ENCODE assay signal across 2 cellular contexts in the genomic region with DNA sequence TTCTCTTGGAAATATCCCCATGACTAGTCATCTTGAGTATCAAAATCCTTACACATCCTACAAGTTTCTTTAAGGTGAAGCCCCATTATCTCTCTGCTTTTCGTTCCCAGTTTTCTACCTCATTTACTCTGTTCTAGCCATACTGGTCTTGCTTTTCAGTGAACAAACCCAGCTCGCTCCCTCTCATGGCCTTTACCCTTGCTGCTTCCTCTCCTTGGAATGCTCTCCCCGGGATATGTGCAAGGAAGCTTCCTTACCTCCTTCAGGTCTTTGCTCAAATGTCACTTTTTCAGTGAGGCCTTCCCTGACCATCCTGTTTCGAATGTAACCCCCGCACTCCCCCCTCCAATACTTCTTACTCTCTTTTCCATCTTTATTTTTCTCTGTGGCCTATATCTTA.
TF ChIP-seq lines count a peak whose summit lies in the region.

No MANE protein-coding gene starts in this region.

TF ChIP-seq in GM23338, 12 proteins besides CTCF, POLR2A, EP300 and RAD21 (continues in another document):
- TF ChIP-seq STAT1 (IDR thresholded peaks at IDR 0.05; ENCODE audit: unreplicated experiment) (no peak), POLR2AphosphoS5 (IDR thresholded peaks at IDR 0.05; ENCODE audit: low read depth) (no peak), CREB1 (CRISPR knock-in tag; IDR thresholded peaks at IDR 0.05; ENCODE audit: low read depth) (no peak), ETS1 (IDR thresholded peaks at IDR 0.05) (no peak), JUNB (IDR thresholded peaks at IDR 0.05; ENCODE audit: unreplicated experiment) (no peak), EZH2phosphoT487 (IDR thresholded peaks at IDR 0.05; ENCODE audit: unreplicated experiment) (no peak), NANOG (IDR thresholded peaks at IDR 0.05; ENCODE audit: borderline replicate concordance) (no peak), ZNF114 (CRISPR knock-in tag; IDR thresholded peaks at IDR 0.05) (no peak)
- TF ChIP-seq, protein P1, sequence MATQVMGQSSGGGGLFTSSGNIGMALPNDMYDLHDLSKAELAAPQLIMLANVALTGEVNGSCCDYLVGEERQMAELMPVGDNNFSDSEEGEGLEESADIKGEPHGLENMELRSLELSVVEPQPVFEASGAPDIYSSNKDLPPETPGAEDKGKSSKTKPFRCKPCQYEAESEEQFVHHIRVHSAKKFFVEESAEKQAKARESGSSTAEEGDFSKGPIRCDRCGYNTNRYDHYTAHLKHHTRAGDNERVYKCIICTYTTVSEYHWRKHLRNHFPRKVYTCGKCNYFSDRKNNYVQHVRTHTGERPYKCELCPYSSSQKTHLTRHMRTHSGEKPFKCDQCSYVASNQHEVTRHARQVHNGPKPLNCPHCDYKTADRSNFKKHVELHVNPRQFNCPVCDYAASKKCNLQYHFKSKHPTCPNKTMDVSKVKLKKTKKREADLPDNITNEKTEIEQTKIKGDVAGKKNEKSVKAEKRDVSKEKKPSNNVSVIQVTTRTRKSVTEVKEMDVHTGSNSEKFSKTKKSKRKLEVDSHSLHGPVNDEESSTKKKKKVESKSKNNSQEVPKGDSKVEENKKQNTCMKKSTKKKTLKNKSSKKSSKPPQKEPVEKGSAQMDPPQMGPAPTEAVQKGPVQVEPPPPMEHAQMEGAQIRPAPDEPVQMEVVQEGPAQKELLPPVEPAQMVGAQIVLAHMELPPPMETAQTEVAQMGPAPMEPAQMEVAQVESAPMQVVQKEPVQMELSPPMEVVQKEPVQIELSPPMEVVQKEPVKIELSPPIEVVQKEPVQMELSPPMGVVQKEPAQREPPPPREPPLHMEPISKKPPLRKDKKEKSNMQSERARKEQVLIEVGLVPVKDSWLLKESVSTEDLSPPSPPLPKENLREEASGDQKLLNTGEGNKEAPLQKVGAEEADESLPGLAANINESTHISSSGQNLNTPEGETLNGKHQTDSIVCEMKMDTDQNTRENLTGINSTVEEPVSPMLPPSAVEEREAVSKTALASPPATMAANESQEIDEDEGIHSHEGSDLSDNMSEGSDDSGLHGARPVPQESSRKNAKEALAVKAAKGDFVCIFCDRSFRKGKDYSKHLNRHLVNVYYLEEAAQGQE (IDR thresholded peaks at IDR 0.05; ENCODE audit: unreplicated experiment), result no peak
- TF ChIP-seq, protein P2, sequence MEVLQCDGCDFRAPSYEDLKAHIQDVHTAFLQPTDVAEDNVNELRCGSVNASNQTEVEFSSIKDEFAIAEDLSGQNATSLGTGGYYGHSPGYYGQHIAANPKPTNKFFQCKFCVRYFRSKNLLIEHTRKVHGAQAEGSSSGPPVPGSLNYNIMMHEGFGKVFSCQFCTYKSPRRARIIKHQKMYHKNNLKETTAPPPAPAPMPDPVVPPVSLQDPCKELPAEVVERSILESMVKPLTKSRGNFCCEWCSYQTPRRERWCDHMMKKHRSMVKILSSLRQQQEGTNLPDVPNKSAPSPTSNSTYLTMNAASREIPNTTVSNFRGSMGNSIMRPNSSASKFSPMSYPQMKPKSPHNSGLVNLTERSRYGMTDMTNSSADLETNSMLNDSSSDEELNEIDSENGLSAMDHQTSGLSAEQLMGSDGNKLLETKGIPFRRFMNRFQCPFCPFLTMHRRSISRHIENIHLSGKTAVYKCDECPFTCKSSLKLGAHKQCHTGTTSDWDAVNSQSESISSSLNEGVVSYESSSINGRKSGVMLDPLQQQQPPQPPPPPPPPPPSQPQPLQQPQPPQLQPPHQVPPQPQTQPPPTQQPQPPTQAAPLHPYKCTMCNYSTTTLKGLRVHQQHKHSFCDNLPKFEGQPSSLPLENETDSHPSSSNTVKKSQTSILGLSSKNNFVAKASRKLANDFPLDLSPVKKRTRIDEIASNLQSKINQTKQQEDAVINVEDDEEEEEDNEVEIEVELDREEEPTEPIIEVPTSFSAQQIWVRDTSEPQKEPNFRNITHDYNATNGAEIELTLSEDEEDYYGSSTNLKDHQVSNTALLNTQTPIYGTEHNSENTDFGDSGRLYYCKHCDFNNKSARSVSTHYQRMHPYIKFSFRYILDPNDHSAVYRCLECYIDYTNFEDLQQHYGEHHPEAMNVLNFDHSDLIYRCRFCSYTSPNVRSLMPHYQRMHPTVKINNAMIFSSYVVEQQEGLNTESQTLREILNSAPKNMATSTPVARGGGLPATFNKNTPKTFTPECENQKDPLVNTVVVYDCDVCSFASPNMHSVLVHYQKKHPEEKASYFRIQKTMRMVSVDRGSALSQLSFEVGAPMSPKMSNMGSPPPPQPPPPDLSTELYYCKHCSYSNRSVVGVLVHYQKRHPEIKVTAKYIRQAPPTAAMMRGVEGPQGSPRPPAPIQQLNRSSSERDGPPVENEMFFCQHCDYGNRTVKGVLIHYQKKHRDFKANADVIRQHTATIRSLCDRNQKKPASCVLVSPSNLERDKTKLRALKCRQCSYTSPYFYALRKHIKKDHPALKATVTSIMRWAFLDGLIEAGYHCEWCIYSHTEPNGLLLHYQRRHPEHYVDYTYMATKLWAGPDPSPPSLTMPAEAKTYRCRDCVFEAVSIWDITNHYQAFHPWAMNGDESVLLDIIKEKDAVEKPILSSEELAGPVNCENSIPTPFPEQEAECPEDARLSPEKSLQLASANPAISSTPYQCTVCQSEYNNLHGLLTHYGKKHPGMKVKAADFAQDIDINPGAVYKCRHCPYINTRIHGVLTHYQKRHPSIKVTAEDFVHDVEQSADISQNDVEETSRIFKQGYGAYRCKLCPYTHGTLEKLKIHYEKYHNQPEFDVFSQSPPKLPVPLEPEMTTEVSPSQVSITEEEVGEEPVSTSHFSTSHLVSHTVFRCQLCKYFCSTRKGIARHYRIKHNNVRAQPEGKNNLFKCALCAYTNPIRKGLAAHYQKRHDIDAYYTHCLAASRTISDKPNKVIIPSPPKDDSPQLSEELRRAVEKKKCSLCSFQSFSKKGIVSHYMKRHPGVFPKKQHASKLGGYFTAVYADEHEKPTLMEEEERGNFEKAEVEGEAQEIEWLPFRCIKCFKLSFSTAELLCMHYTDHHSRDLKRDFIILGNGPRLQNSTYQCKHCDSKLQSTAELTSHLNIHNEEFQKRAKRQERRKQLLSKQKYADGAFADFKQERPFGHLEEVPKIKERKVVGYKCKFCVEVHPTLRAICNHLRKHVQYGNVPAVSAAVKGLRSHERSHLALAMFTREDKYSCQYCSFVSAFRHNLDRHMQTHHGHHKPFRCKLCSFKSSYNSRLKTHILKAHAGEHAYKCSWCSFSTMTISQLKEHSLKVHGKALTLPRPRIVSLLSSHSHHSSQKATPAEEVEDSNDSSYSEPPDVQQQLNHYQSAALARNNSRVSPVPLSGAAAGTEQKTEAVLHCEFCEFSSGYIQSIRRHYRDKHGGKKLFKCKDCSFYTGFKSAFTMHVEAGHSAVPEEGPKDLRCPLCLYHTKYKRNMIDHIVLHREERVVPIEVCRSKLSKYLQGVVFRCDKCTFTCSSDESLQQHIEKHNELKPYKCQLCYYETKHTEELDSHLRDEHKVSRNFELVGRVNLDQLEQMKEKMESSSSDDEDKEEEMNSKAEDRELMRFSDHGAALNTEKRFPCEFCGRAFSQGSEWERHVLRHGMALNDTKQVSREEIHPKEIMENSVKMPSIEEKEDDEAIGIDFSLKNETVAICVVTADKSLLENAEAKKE (CRISPR knock-in tag; IDR thresholded peaks at IDR 0.05), result no peak

TF ChIP-seq in IMR-90, 13 proteins besides CTCF, POLR2A, EP300 and RAD21:
- TF ChIP-seq MXI1 (IDR thresholded peaks at IDR 0.05; ENCODE audit: borderline replicate concordance, low read depth, low read length) (no peak), CHD1 (IDR thresholded peaks at IDR 0.05; ENCODE audit: low read depth, low read length) (no peak), NFE2L2 (IDR thresholded peaks at IDR 0.05; ENCODE audit: low read depth, low read length) (no peak), CEBPB (IDR thresholded peaks at IDR 0.05; ENCODE audit: low read depth, low read length) (no peak), RFX5 (IDR thresholded peaks at IDR 0.05; ENCODE audit: low read depth, low read length) (no peak), MAZ (IDR thresholded peaks at IDR 0.05; ENCODE audit: borderline replicate concordance, low read depth, low read length) (no peak), FOS (IDR thresholded peaks at IDR 0.05; ENCODE audit: low read depth, low read length) (no peak), SMC3 (IDR thresholded peaks at IDR 0.05; ENCODE audit: low read depth, low read length) (no peak), MAFK (IDR thresholded peaks at IDR 0.05; ENCODE audit: low read depth, low read length) (no peak), RCOR1 (IDR thresholded peaks at IDR 0.05; ENCODE audit: insufficient replicate concordance, low read length) (no peak)
- TF ChIP-seq, protein P3, sequence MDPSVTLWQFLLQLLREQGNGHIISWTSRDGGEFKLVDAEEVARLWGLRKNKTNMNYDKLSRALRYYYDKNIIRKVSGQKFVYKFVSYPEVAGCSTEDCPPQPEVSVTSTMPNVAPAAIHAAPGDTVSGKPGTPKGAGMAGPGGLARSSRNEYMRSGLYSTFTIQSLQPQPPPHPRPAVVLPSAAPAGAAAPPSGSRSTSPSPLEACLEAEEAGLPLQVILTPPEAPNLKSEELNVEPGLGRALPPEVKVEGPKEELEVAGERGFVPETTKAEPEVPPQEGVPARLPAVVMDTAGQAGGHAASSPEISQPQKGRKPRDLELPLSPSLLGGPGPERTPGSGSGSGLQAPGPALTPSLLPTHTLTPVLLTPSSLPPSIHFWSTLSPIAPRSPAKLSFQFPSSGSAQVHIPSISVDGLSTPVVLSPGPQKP (IDR thresholded peaks at IDR 0.05; ENCODE audit: borderline replicate concordance, low read depth, low read length), result no peak
- TF ChIP-seq, protein P4, sequence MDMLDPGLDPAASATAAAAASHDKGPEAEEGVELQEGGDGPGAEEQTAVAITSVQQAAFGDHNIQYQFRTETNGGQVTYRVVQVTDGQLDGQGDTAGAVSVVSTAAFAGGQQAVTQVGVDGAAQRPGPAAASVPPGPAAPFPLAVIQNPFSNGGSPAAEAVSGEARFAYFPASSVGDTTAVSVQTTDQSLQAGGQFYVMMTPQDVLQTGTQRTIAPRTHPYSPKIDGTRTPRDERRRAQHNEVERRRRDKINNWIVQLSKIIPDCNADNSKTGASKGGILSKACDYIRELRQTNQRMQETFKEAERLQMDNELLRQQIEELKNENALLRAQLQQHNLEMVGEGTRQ (IDR thresholded peaks at IDR 0.05; ENCODE audit: low read depth, low read length), result no peak
TF ChIP-seq in IMR-90: peak in this region for 0.
